ENCODE assay signal across 1 cellular context in genomic region chr17:1324201-1324750, GRCh38.
TF ChIP-seq lines count a peak whose summit lies in the region.

No MANE protein-coding gene starts in this region.

TF ChIP-seq in HEK293, 187 proteins besides CTCF, POLR2A, EP300 and RAD21 (continued from another document):
- TF ChIP-seq ZBTB11 (tag by site-specific recombination; conservative IDR thresholded peaks at IDR 0.05; ENCODE audit: low read depth) = no peak
- TF ChIP-seq ZNF513 (tag by site-specific recombination; IDR thresholded peaks at IDR 0.05) = no peak
- TF ChIP-seq ZNF585B (tag by site-specific recombination; IDR thresholded peaks at IDR 0.05) = no peak
- TF ChIP-seq ZFHX2 (tag by site-specific recombination; conservative IDR thresholded peaks at IDR 0.05) = 0 out of 2 replicates have a peak, but pooled peaks have one; percentile 19
- TF ChIP-seq ZSCAN4 (tag by site-specific recombination; IDR thresholded peaks at IDR 0.05) = peak; percentile 69
- TF ChIP-seq ZNF626 (tag by site-specific recombination; IDR thresholded peaks at IDR 0.05) = no peak
- TF ChIP-seq ZNF2 (tag by site-specific recombination; IDR thresholded peaks at IDR 0.05) = no peak
- TF ChIP-seq ZBTB26 (tag by site-specific recombination; optimal IDR thresholded peaks at IDR 0.05) = no peak
- TF ChIP-seq ZSCAN5A (tag by site-specific recombination; IDR thresholded peaks at IDR 0.05) = no peak
- no peak for TF ChIP-seq KLF16 (tag by site-specific recombination; IDR thresholded peaks at IDR 0.05)
- no peak for TF ChIP-seq ZNF692 (tag by site-specific recombination; IDR thresholded peaks at IDR 0.05)
- TF ChIP-seq EGR2 (tag by site-specific recombination; IDR thresholded peaks at IDR 0.05; ENCODE audit: low read depth) = peak; percentile 49; the same call in 1 of the 2 replicates
- TF ChIP-seq ZNF157 (tag by site-specific recombination; IDR thresholded peaks at IDR 0.05) = no peak
